9 cellular contexts compared by ENCODE assay signal in the genomic region with DNA sequence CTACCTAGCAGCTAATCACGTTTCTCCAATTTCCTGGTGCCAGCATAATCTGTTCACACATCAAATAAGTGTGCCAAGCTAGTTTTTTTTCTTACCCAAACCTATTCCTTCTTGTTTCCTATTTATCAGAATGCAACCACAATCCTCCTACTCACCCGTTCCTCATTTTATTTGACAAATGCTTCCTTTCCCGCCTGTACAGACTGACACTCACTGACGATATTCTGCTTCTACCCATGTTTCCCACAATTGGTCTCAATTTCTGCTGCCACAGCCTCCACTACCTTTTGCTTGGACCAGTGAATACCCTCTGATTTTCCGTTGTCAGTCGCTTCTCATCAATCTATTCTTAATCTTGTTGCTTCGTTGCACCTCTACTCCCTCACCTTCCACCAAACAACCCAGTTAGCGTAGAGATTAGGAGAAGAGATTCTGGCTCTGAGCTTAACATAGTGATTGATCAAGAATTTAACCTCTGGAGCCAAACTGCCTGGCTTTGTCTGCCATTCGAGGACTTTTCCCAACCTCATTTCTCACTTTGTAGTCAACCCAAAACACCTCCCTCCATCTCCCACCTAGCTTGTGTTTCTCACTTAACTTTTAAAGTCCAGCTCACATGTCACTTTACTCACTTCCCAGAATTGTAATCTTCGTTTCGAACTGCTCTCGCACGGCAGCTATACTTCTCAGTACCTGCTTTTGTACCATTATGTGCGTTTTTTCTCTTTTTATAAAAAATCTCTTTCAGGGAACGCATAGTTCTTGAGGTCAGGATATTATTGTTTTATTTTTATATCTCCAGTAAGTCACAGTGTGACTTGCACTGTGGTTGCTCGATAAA. TPM values are rescaled to one million over a fixed set of nuclear protein-coding genes. Genes with fewer than 3 reads are reported as not detected.
A peak's percentile ranks its signal among the peaks of the same experiment; 100 is the strongest.
DNase-seq lines count a peak whose midpoint lies in the region; ATAC-seq, FAIRE-seq and TF ChIP-seq lines count a peak whose summit lies in the region.
"Had no signal": no experiment of that assay in that cellular context is flagged by ENCODE, and none has a peak within 500 bp of the region (broad histone marks: within the 10 kb centered on the region; RNA-seq: fewer than 3 reads in every experiment).

No MANE protein-coding gene starts in this region.

- WGBS in HepG2 (ENCODE audit: low lambda C conversion rate): 2% methylated on average over 16 of the region's 16 CpGs

- peak overlapping the region; percentile 92 for H3K4me2 ChIP-seq in HepG2 (ENCODE audit: low read depth, low read length)

- POLR2A ChIA-PET in A673 (lab: Charles Lee; ENCODE audit: low non-redundant PET) (no interaction called here), HepG2 (lab: Yijun Ruan, JAX) (interaction anchor here (1.1 to 2.1 kb wide), 3 partner anchors 13 to 275 kb away, joined by 3 to 6 read pairs (median 5); no protein-coding TSS in a partner anchor)

- CTCF ChIA-PET in A673 (lab: Charles Lee) (no interaction called here), HepG2 (lab: Yijun Ruan, JAX; ENCODE audit: low intra/inter-chr PET ratio, low total read pairs) (no interaction called here)

- TF ChIP-seq CTCF in A673 (conservative IDR thresholded peaks at IDR 0.05; ENCODE audit: low read depth, low read length) (no peak), GM12865 (IDR thresholded peaks at IDR 0.05; ENCODE audit: insufficient read depth, low read depth, low read length, missing control alignments) (no peak), NB4 (IDR thresholded peaks at IDR 0.05; ENCODE audit: low read depth, low read length) (no peak), astrocyte of the cerebellum (IDR thresholded peaks at IDR 0.05; ENCODE audit: low read depth, low read length, missing control alignments) (no peak), HepG2 (CRISPR knock-in tag; IDR thresholded peaks at IDR 0.05) (no peak), tibial artery (IDR thresholded peaks at IDR 0.05) (no peak)

- H3K36me3 ChIP-seq in A673 (ENCODE audit: insufficient read depth, low read length, poor library complexity, severe bottlenecking): no peaks in the 10 kb centered on the region
- no peaks in the 10 kb centered on the region for H3K36me3 ChIP-seq in HepG2 (replicated peaks in 1 of 2; ENCODE audit: control insufficient read depth in 1 of 2, insufficient read depth in 2 of 2, low read length in 2 of 2)
- no peaks in the 10 kb centered on the region for H3K36me3 ChIP-seq in tibial artery

- H2AFZ ChIP-seq in HepG2 (ENCODE audit: low read length): peak overlapping the region; percentile 75

- no peak for TF ChIP-seq RAD21 in HepG2 (CRISPR knock-in tag; IDR thresholded peaks at IDR 0.05)

- no peak for DNase-seq in A673 (ENCODE audit: low spot score)
- peak; percentile 22 for DNase-seq in GM12865 (ENCODE audit: low read depth)
- DNase-seq in NB4 (ENCODE audit: low read depth): peak; percentile 61
- DNase-seq in astrocyte of the cerebellum (ENCODE audit: low read depth): no peak
- no peak for DNase-seq in HepG2 (ENCODE audit: low spot score)
- no peak for DNase-seq in tibial artery
- DNase-seq in activated CD4-positive, CD25-positive, alpha-beta regulatory T cell (lab: John Stamatoyannopoulos, UW): no peak

- in situ Hi-C loops in astrocyte of the cerebellum (cut with HindIII; ENCODE audit: low sequenced_read_pairs): no loop called here
- in situ Hi-C loops in HepG2 (cut with HindIII; ENCODE audit: extremely low pct_ligation_motif_present, low pct_unique_long_range_greater_than_20kb): no loop called here

- peaks cover 4% of the 10 kb centered on the region for H3K4me1 ChIP-seq in A673 (ENCODE audit: insufficient read depth, low read length, poor library complexity, severe bottlenecking)
- H3K4me1 ChIP-seq in HepG2 (ENCODE audit: insufficient read depth, low read length): peaks cover 31% of the 10 kb centered on the region
- H3K4me1 ChIP-seq in tibial artery: peaks cover 0 to 29% (median 8%) of the 10 kb centered on the region in 4 donors

- H3K9me3 ChIP-seq in A673 (ENCODE audit: low read depth, low read length, poor library complexity, severe bottlenecking) (no peaks in the 10 kb centered on the region), HepG2 (ENCODE audit: low read length) (no peaks in the 10 kb centered on the region), tibial artery (no peaks in the 10 kb centered on the region)

- intact Hi-C loops in A673 (cut with micrococcal nuclease; ENCODE audit: unreplicated experiment): loop anchor here (10.0 kb wide), 1 partner anchor 269 kb away; no protein-coding TSS in a partner anchor
- intact Hi-C loops in HepG2 (cut with micrococcal nuclease; ENCODE audit: unreplicated experiment): loop anchor here (2.0 to 10.0 kb wide), 2 partner anchors 37 to 249 kb away; a partner anchor contains a TSS
- intact Hi-C loops in tibial artery (cut with DNase I; ENCODE audit: low total_unique reads): no loop called here

- ATAC-seq in HG02678 (IDR thresholded peaks at IDR 0.05; ENCODE audit: unreplicated experiment) (peak; percentile 26), HepG2 (peak; percentile 14)

- TF ChIP-seq POLR2A in NB4 (IDR thresholded peaks at IDR 0.05; ENCODE audit: extremely low read depth, insufficient read length) (no peak), HepG2 (IDR thresholded peaks at IDR 0.05; ENCODE audit: insufficient read depth in 1 of 2, low read depth in 2 of 2, low read length in 2 of 2) (no peak)

- H3K79me2 ChIP-seq in HepG2 (ENCODE audit: insufficient read depth, low read length): peaks cover 29% of the 10 kb centered on the region

- TF ChIP-seq EP300 in HepG2 (IDR thresholded peaks at IDR 0.05; ENCODE audit: low read depth in 2 of 2, low read length in 2 of 2) (no peak), HepG2 (CRISPR knock-in tag; IDR thresholded peaks at IDR 0.05; ENCODE audit: borderline replicate concordance) (no peak)

- no peak for FAIRE-seq in HepG2 (lab: Jason Lieb, UNC)

- H3K27ac ChIP-seq in A673 (ENCODE audit: low read depth, low read length, poor library complexity, severe bottlenecking): no peak overlapping the region
- no peak overlapping the region for H3K27ac ChIP-seq in HepG2 (ENCODE audit: extremely low read length, insufficient read depth, low read length)
- H3K27ac ChIP-seq in tibial artery: peak overlapping the region in 1 of 2 donors; percentile 86

- H3K4me3 ChIP-seq in A673 (ENCODE audit: low read depth, low read length, poor library complexity, severe bottlenecking) (peak overlapping the region; percentile 61), GM12865 (ENCODE audit: low read depth, low read length) (peak overlapping the region; percentile 70), NB4 (ENCODE audit: low read depth, low read length) (peak overlapping the region; percentile 75), astrocyte of the cerebellum (ENCODE audit: low read depth, low read length) (peak overlapping the region; percentile 77), HepG2 (replicated peaks in 1 of 3; ENCODE audit: insufficient read depth in 1 of 3, low read depth in 2 of 3, low read length in 3 of 3) (peak overlapping the region; percentile 77 to 92 (median 82)), tibial artery (peak overlapping the region; percentile 67 to 87)

- peak overlapping the region; percentile 25; the same call in 1 of the 2 replicates for H3K9ac ChIP-seq in HepG2 (ENCODE audit: insufficient read depth, low read depth, low read length)

- H4K20me1 ChIP-seq in HepG2 (ENCODE audit: insufficient read depth, low read length): no peaks in the 10 kb centered on the region

- H3K27me3 ChIP-seq in A673 (replicated peaks; ENCODE audit: insufficient read depth, low read depth, low read length, poor library complexity) (peaks cover 28% of the 10 kb centered on the region), HepG2 (ENCODE audit: control insufficient read depth in 1 of 2, insufficient read depth in 2 of 2, low read length in 2 of 2) (no peaks in the 10 kb centered on the region; a peak in 1 of 5 replicates), tibial artery (peaks cover 0 to 26% of the 10 kb centered on the region in 2 donors)

- BruUV-seq in A673 (replicated peaks; lab: Mats Ljungman, UMichigan) (no TSS peak), HepG2 (replicated peaks; lab: Mats Ljungman, UMichigan) (no TSS peak)

RNA-seq across cellular contexts. Expression of a gene that starts 0.7 kb away (rescaled TPM):
- 16.8 and 22.6 TPM in 2 replicates for total RNA-seq in A673 (2021)
- total RNA-seq in HepG2 (2016; rRNA removed; fragmentation: Illumina TruSeq; extraction: Trizol): 26.0 and 32.4 TPM in 2 replicates
- total RNA-seq in HepG2 (2016; cell fraction: cytosol; rRNA removed; fragmentation: Illumina TruSeq; extraction: Trizol; ENCODE audit: low read depth): 13.2 and 15.1 TPM in 2 replicates
- 21.7 and 29.4 TPM in 2 replicates for total RNA-seq in HepG2 (2016; cell fraction: insoluble cytoplasmic fraction; rRNA removed; fragmentation: Illumina TruSeq; extraction: Trizol)
- total RNA-seq in HepG2 (2016; cell fraction: membrane; rRNA removed; fragmentation: Illumina TruSeq; extraction: Trizol): 16.9 and 17.8 TPM in 2 replicates
- 23.7 and 24.3 TPM in 2 replicates for total RNA-seq in HepG2 (2016; cell fraction: nucleus; rRNA removed; fragmentation: Illumina TruSeq; extraction: Trizol)
- polyA plus RNA-seq in HepG2 (2011; rRNA removed): 12.4 and 13.4 TPM in 2 replicates
- polyA plus RNA-seq in HepG2 (2011; cell fraction: cytosol; rRNA removed): 9.6 and 15.4 TPM in 2 replicates
- polyA plus RNA-seq in HepG2 (2011; cell fraction: nucleus; rRNA removed): 3.9 and 6.1 TPM in 2 replicates
- 14.8 and 19.3 TPM in 2 replicates for polyA plus RNA-seq in HepG2 (2012)
- polyA plus RNA-seq in HepG2 (2016; cell fraction: cytosol; fragmentation: Illumina TruSeq; extraction: Trizol; ENCODE audit: low read depth): 3.8 and 5.9 TPM in 2 replicates
- polyA plus RNA-seq in HepG2 (2016; cell fraction: insoluble cytoplasmic fraction; fragmentation: Illumina TruSeq; extraction: Trizol; ENCODE audit: low read depth): 15.6 and 16.4 TPM in 2 replicates
- polyA plus RNA-seq in HepG2 (2016; cell fraction: membrane; fragmentation: Illumina TruSeq; extraction: Trizol; ENCODE audit: low read depth): 8.4 and 9.8 TPM in 2 replicates
- polyA plus RNA-seq in HepG2 (2016; cell fraction: nucleus; fragmentation: Illumina TruSeq; extraction: Trizol; ENCODE audit: insufficient read depth, low read depth): 26.7 and 29.8 TPM in 2 replicates
- polyA minus RNA-seq in HepG2 (2011; rRNA and poly(A)+ RNA removed; ENCODE audit: low replicate concordance): 13.5 and 22.6 TPM in 2 replicates
- 14.0 and 21.4 TPM in 2 replicates for polyA minus RNA-seq in HepG2 (2011; cell fraction: cytosol; rRNA and poly(A)+ RNA removed)
- 11.3 and 15.5 TPM in 2 replicates for polyA minus RNA-seq in HepG2 (2011; cell fraction: nucleus; rRNA and poly(A)+ RNA removed)

RNA-seq across cellular contexts. Expression of a gene that starts 31.4 kb away (rescaled TPM):
- total RNA-seq in A673 (2021): not detected in 2 replicates
- not detected in 2 replicates for total RNA-seq in HepG2 (2016; rRNA removed; fragmentation: Illumina TruSeq; extraction: Trizol)
- not detected in 2 replicates for total RNA-seq in HepG2 (2016; cell fraction: cytosol; rRNA removed; fragmentation: Illumina TruSeq; extraction: Trizol; ENCODE audit: low read depth)
- not detected in 2 replicates for total RNA-seq in HepG2 (2016; cell fraction: insoluble cytoplasmic fraction; rRNA removed; fragmentation: Illumina TruSeq; extraction: Trizol)
- not detected in 2 replicates for total RNA-seq in HepG2 (2016; cell fraction: membrane; rRNA removed; fragmentation: Illumina TruSeq; extraction: Trizol)
- not detected in 2 replicates for total RNA-seq in HepG2 (2016; cell fraction: nucleus; rRNA removed; fragmentation: Illumina TruSeq; extraction: Trizol)
- polyA plus RNA-seq in HepG2 (2011; rRNA removed): 0.22 TPM in 1 of 2 replicates, not detected in the other
- not detected in 2 replicates for polyA plus RNA-seq in HepG2 (2011; cell fraction: cytosol; rRNA removed)
- polyA plus RNA-seq in HepG2 (2011; cell fraction: nucleus; rRNA removed): 0.26 TPM in 1 of 2 replicates, not detected in the other
- not detected in 2 replicates for polyA plus RNA-seq in HepG2 (2012)
- polyA plus RNA-seq in HepG2 (2016; cell fraction: cytosol; fragmentation: Illumina TruSeq; extraction: Trizol; ENCODE audit: low read depth): not detected in 2 replicates
- polyA plus RNA-seq in HepG2 (2016; cell fraction: insoluble cytoplasmic fraction; fragmentation: Illumina TruSeq; extraction: Trizol; ENCODE audit: low read depth): not detected in 2 replicates
- polyA plus RNA-seq in HepG2 (2016; cell fraction: membrane; fragmentation: Illumina TruSeq; extraction: Trizol; ENCODE audit: low read depth): not detected in 2 replicates
- polyA plus RNA-seq in HepG2 (2016; cell fraction: nucleus; fragmentation: Illumina TruSeq; extraction: Trizol; ENCODE audit: insufficient read depth, low read depth): not detected in 2 replicates
- polyA minus RNA-seq in HepG2 (2011; rRNA and poly(A)+ RNA removed; ENCODE audit: low replicate concordance): not detected in 2 replicates
- polyA minus RNA-seq in HepG2 (2011; cell fraction: cytosol; rRNA and poly(A)+ RNA removed): not detected in 2 replicates
- not detected in 2 replicates for polyA minus RNA-seq in HepG2 (2011; cell fraction: nucleus; rRNA and poly(A)+ RNA removed)
- total RNA-seq: NCI-H460 had no signal

Comparison
In these comparisons a context has a peak if more than half of its experiments do, and no peak if none do; other contexts are left out.
1. DNase-seq: peak in GM12865 (single experiment) and NB4 (single experiment); none in A673 (single experiment), astrocyte of the cerebellum (single experiment), HepG2 (single experiment), tibial artery (0 of 2) and activated CD4-positive, CD25-positive, alpha-beta regulatory T cell (0 of 4).
2. Peak in every context shown above with its lines, with median percentiles within 50 percentile points of each other: H3K4me3 ChIP-seq.